ENCODE assay signal across 1 cellular context in the genomic region with DNA sequence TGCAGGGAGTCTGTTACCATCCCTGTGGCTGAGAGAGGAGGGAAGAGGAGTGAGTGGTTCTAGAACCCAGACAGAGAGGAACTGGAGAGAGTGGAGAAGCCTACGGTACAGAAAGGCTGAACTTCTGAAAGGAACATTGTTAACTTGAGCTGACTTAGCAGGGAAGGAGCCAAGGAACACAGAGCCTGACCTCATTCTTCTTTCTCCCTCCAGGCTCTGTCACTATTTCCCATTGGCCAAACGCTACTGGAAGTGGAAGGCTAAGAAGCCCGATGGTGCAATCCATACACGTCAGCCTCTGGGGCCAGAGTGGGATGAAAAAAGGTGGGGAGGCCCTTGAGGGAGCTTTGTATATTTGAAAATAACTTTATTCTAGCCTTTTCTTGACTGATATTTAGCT.
A peak's percentile ranks its signal among the peaks of the same experiment; 100 is the strongest.
TF ChIP-seq lines count a peak whose summit lies in the region.

No MANE protein-coding gene starts in this region.

TF ChIP-seq in K562, 482 proteins besides CTCF, POLR2A, EP300 and RAD21:
- TF ChIP-seq, protein P1, sequence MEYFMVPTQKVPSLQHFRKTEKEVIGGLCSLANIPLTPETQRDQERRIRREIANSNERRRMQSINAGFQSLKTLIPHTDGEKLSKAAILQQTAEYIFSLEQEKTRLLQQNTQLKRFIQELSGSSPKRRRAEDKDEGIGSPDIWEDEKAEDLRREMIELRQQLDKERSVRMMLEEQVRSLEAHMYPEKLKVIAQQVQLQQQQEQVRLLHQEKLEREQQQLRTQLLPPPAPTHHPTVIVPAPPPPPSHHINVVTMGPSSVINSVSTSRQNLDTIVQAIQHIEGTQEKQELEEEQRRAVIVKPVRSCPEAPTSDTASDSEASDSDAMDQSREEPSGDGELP (CRISPR knock-in tag; IDR thresholded peaks at IDR 0.05; ENCODE audit: borderline replicate concordance), result no peak
- peak; percentile 39; the same call in 1 of the 2 replicates for TF ChIP-seq CEBPB (tag; IDR thresholded peaks at IDR 0.05)
